In genomic region chr19:38831142-38831605, GRCh38 we compare ENCODE assay signal across 8 cellular contexts. TPM values are rescaled to one million over a fixed set of nuclear protein-coding genes. Genes with fewer than 3 reads are reported as not detected.
DNase-seq lines count a peak whose midpoint lies in the region; ATAC-seq and TF ChIP-seq lines count a peak whose summit lies in the region.

No MANE protein-coding gene starts in this region.

- in situ Hi-C loops in GM13977 (cut with MboI; ENCODE audit: low pct_unique_long_range_greater_than_20kb, low sequenced_read_pairs, unreplicated experiment), result no loop called here

- peak; percentile 89 for DNase-seq in AG20443 (ENCODE audit: low spot score)
- peak; percentile 84 for DNase-seq in GM13977 (ENCODE audit: low spot score)
- DNase-seq in NCI-H345 treated with DMSO at 0.1 percent for 48 hours (lab: John Stamatoyannopoulos, UW; ENCODE audit: unreplicated experiment), result peak; percentile 60
- peak; percentile 45 to 89 for DNase-seq in ascending aorta (ENCODE audit: low spot score in 2 of 2)
- peak; percentile 82 for DNase-seq in right atrium auricular region (ENCODE audit: low spot score)
- DNase-seq in posterior cingulate gyrus, result peak in 7 of 10 donors; percentile 11 to 87 (median 33)
- no peak for DNase-seq in effector CD8-positive, alpha-beta T cell (lab: John Stamatoyannopoulos, UW)

- peak; percentile 23 for ATAC-seq in HG02884 (IDR thresholded peaks at IDR 0.05; ENCODE audit: unreplicated experiment)

- H3K36me3 ChIP-seq in ascending aorta (peaks cover 20 to 31% of the 10 kb centered on the region in 2 donors), right atrium auricular region (peaks cover 55% of the 10 kb centered on the region)

- H3K27ac ChIP-seq in ascending aorta, result peak overlapping the region; percentile 82 to 91
- H3K27ac ChIP-seq in right atrium auricular region, result peak overlapping the region; percentile 92 to 94

- H3K9me3 ChIP-seq in ascending aorta (no peaks in the 10 kb centered on the region), right atrium auricular region (no peaks in the 10 kb centered on the region)

- H3K4me3 ChIP-seq in ascending aorta (peak overlapping the region; percentile 71 to 77), right atrium auricular region (peak overlapping the region; percentile 72 to 76)

- intact Hi-C loops in ascending aorta (cut with DNase I), result loop anchor here (1.0 to 5.0 kb wide), 6 partner anchors 19 to 511 kb away; partner anchors contain the start of genes ACTN4, EIF3K, NFKBIB and SAMD4B
- intact Hi-C loops in posterior cingulate gyrus (cut with DNase I), result loop anchor here (1.0 kb wide), 1 partner anchor 184 kb away; the partner anchor contains the start of gene ACTN4

- H3K4me1 ChIP-seq in ascending aorta (peaks cover 6 to 25% of the 10 kb centered on the region in 2 donors), right atrium auricular region (peaks cover 0 to 40% of the 10 kb centered on the region in 2 donors)

- H3K27me3 ChIP-seq in ascending aorta (no peaks in the 10 kb centered on the region), right atrium auricular region (no peaks in the 10 kb centered on the region)

- TF ChIP-seq CTCF in GM13977 (IDR thresholded peaks at IDR 0.05; ENCODE audit: extremely low read depth, insufficient read depth, missing control alignments) (no peak), ascending aorta (IDR thresholded peaks at IDR 0.05) (no peak), right atrium auricular region (IDR thresholded peaks at IDR 0.05) (no peak)

RNA-seq across cellular contexts. Expression of gene ECH1, which starts 0.4 kb away (rescaled TPM):
- total RNA-seq in ascending aorta, result 67.6 TPM
- total RNA-seq in right atrium auricular region, result 100 to 1,000 TPM; 309 to 329 TPM

RNA-seq across cellular contexts. Expression of gene LGALS4, which starts 18.4 kb away (rescaled TPM):
- not detected for total RNA-seq in ascending aorta
- under 1 TPM in 1 of 2 donors, not detected in 1; 0.67 TPM for total RNA-seq in right atrium auricular region

RNA-seq across cellular contexts. Expression of gene HNRNPL, which starts 18.6 kb away (rescaled TPM):
- total RNA-seq in ascending aorta (110 TPM), right atrium auricular region (100 to 1,000 TPM; 102 to 115 TPM)

RNA-seq across cellular contexts. Expression of gene LGALS7B, which starts 42.2 kb away (rescaled TPM):
- total RNA-seq in ascending aorta (not detected), right atrium auricular region (1 to 10 TPM in 1 of 2 donors, not detected in 1; 1.8 TPM)

RNA-seq across cellular contexts. Expression of gene RINL, which starts 46.9 kb away (rescaled TPM):
- total RNA-seq in ascending aorta (7.0 TPM), right atrium auricular region (1 to 10 TPM; 3.3 to 5.5 TPM)
